20 cellular contexts compared by ENCODE assay signal in genomic region chr14:52458721-52459085, GRCh38.
DNase-seq lines count a peak whose midpoint lies in the region; ATAC-seq and TF ChIP-seq lines count a peak whose summit lies in the region.
"Had no signal": no experiment of that assay in that cellular context is flagged by ENCODE, and none has a peak within 500 bp of the region (broad histone marks: within the 10 kb centered on the region; RNA-seq: fewer than 3 reads in every experiment).

No MANE protein-coding gene starts in this region.

- H3K4me3 ChIP-seq in astrocyte of the spinal cord (ENCODE audit: low read depth, low read length) = no peak overlapping the region
- H3K4me3 ChIP-seq in tibial artery = no peak overlapping the region
- H3K4me3 ChIP-seq in body of pancreas = no peak overlapping the region

- WGBS in body of pancreas, 2 donors = 97 to 100% methylated on average over 1 of the region's 1 CpG

- DNase-seq in HT1080 (ENCODE audit: low read depth) (peak; percentile 17), astrocyte of the spinal cord (ENCODE audit: low read depth, low spot score) (peak; percentile 73), foreskin keratinocyte (peak in 1 of 2 donors; percentile 30), tibial artery (no peak), CD1c-positive myeloid dendritic cell (ENCODE audit: extremely low spot score) (no peak), cardiac septum (ENCODE audit: low spot score) (no peak), body of pancreas (no peak)
- DNase-seq: activated CD4-positive, alpha-beta T cell treated with anti-CD3 and anti-CD28 coated beads, Interleukin-2, amount 50 U/mL, for 1 hour; activated naive CD4-positive, alpha-beta T cell treated with anti-CD3 and anti-CD28 coated beads for 36 hours; activated T-cell treated with anti-CD3 and anti-CD28 coated beads for 4 hours; Calu3; effector CD8-positive, alpha-beta T cell; foreskin melanocyte; GDM1; KG1; left ventricle myocardium superior; NCI-H1092 treated with DMSO at 0.1 percent for 48 hours; NCI-H2171 treated with DMSO at 0.1 percent for 48 hours; NCI-H774; stimulated activated CD4-positive, alpha-beta T cell treated with anti-CD3 and anti-CD28 coated beads, Interleukin-2, amount 100 ng/mL, for 24 hours had no signal

- H3K27me3 ChIP-seq in foreskin keratinocyte (no peaks in the 10 kb centered on the region), tibial artery (no peaks in the 10 kb centered on the region), body of pancreas (no peaks in the 10 kb centered on the region)

- H3K9me3 ChIP-seq in tibial artery (no peaks in the 10 kb centered on the region), body of pancreas (peaks cover 0 to 3% (median 0%) of the 10 kb centered on the region in 3 donors)

- TF ChIP-seq CTCF in astrocyte of the spinal cord (IDR thresholded peaks at IDR 0.05; ENCODE audit: low read depth, low read length) (no peak), foreskin keratinocyte (conservative IDR thresholded peaks at IDR 0.05) (no peak), tibial artery (IDR thresholded peaks at IDR 0.05) (no peak), body of pancreas (IDR thresholded peaks at IDR 0.05) (no peak)

- peak overlapping the region; percentile 1 for H3K27ac ChIP-seq in foreskin keratinocyte
- H3K27ac ChIP-seq in tibial artery = peak overlapping the region; percentile 54 to 68
- H3K27ac ChIP-seq in body of pancreas = no peak overlapping the region

- H3K4me1 ChIP-seq in foreskin keratinocyte (peaks cover 10% of the 10 kb centered on the region), tibial artery (peaks cover 0 to 24% (median 2%) of the 10 kb centered on the region in 4 donors), body of pancreas (no peaks in the 10 kb centered on the region)

- no peak for ATAC-seq in foreskin keratinocyte
- no peak for ATAC-seq in body of pancreas
- ATAC-seq: left ventricle myocardium superior had no signal

- in situ Hi-C loops in astrocyte of the spinal cord (cut with HindIII; ENCODE audit: low sequenced_read_pairs) = no loop called here

- no peak for TF ChIP-seq POLR2A in body of pancreas (IDR thresholded peaks at IDR 0.05)

- H3K36me3 ChIP-seq in tibial artery (peaks cover 12 to 23% (median 20%) of the 10 kb centered on the region in 3 donors), body of pancreas (replicated peaks in 1 of 2; ENCODE audit: insufficient read depth in 1 of 2, low read depth in 2 of 2) (no peaks in the 10 kb centered on the region)

- intact Hi-C loops in tibial artery (cut with DNase I; ENCODE audit: low total_unique reads) (no loop called here), cardiac septum (cut with DNase I) (no loop called here), body of pancreas (cut with DNase I) (no loop called here)

Comparison
In these comparisons a context has a peak if more than half of its experiments do, and no peak if none do; other contexts are left out.
1. DNase-seq: peak in HT1080 (single experiment) and astrocyte of the spinal cord (single experiment); none in tibial artery (0 of 2), CD1c-positive myeloid dendritic cell (single experiment), cardiac septum (single experiment) and body of pancreas (0 of 4).
2. H3K27ac ChIP-seq: peak in foreskin keratinocyte (single experiment) and tibial artery (2 of 2); none in body of pancreas (0 of 4).